In the genomic region with DNA sequence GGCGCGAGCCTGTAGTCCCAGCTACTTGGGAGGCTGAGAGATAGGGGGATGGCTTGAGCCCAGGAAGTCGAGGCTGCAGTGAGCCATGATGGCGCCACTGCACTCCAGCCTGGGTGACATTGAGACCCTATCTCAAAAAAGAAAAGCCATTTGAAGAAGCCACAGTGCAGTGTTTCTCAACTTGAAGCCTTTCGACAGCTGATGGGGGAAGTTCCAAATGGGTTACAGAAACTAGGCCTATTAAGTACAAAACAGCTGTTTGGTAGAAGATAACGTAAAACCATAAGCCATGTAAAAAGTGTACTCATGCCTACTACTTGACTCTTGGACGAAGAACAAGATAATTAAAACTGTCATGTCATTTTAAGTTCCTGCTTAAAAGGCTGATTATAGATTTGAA, we compare ENCODE assay signal across 20 cellular contexts. TPM values are rescaled to one million over a fixed set of nuclear protein-coding genes. Genes with fewer than 3 reads are reported as not detected.
DNase-seq lines count a peak whose midpoint lies in the region; ATAC-seq, FAIRE-seq and TF ChIP-seq lines count a peak whose summit lies in the region.
"Had no signal": no experiment of that assay in that cellular context is flagged by ENCODE, and none has a peak within 500 bp of the region (broad histone marks: within the 10 kb centered on the region; RNA-seq: fewer than 3 reads in every experiment).

No MANE protein-coding gene starts in this region.

- H3K9me3 ChIP-seq in SJCRH30 (replicated peaks): no peaks in the 10 kb centered on the region
- no peaks in the 10 kb centered on the region for H3K9me3 ChIP-seq in lower lobe of right lung
- H3K9me3 ChIP-seq: A549; BLaER1 treated with 17β-estradiol and CSF1 and Interleukin-3, amounts not matched to agents 10 nM and 100 nM had no signal

- peak; percentile 53 for FAIRE-seq in GM12892 (lab: Jason Lieb, UNC)
- FAIRE-seq: A549, D721Med had no signal

- H3K4me3 ChIP-seq in SJCRH30: no peak overlapping the region
- no peak overlapping the region for H3K4me3 ChIP-seq in lower lobe of right lung
- H3K4me3 ChIP-seq: A549; BLaER1 treated with 17β-estradiol and CSF1 and Interleukin-3, amounts not matched to agents 10 nM and 100 nM had no signal

- intact Hi-C loops in lower lobe of right lung (cut with DNase I) (no loop called here), Right ventricle myocardium superior (cut with DNase I) (no loop called here)

- no peak for TF ChIP-seq POLR2A in GM12892 (IDR thresholded peaks at IDR 0.05; ENCODE audit: low read depth, low read length)

- DNase-seq in GM12892 (ENCODE audit: insufficient read length) (no peak), SJCRH30 (peak; percentile 39 to 73), caudate nucleus (lab: John Stamatoyannopoulos, UW) (no peak), myocyte (ENCODE audit: low read depth) (peak; percentile 65), NCI-H526 treated with DMSO at 0.1 percent for 48 hours (lab: John Stamatoyannopoulos, UW) (no peak), lower lobe of right lung (no peak), Right ventricle myocardium superior (no peak)
- DNase-seq in activated naive CD4-positive, alpha-beta T cell treated with Interleukin-2 at 50 U/mL for 16 hours: no peak
- DNase-seq: CD8-positive, alpha-beta T cell; HCEC 1CT; NCI-H187; NCI-H2107; NCI-H2227 treated with DMSO at 0.1 percent for 48 hours; NCI-H510A treated with DMSO at 0.1 percent for 48 hours; NCI-H82; SW 1271 had no signal

- H3K36me3 ChIP-seq in SJCRH30: peaks cover 75% of the 10 kb centered on the region
- H3K36me3 ChIP-seq in lower lobe of right lung: peaks cover 99% of the 10 kb centered on the region

- H3K4me1 ChIP-seq in SJCRH30 (peaks cover 8% of the 10 kb centered on the region), lower lobe of right lung (no peaks in the 10 kb centered on the region)
- H3K4me1 ChIP-seq: A549 had no signal

- ATAC-seq in lower lobe of right lung (no peak), Right ventricle myocardium superior (ENCODE audit: poor library complexity) (no peak)
- ATAC-seq: A549; CD8-positive, alpha-beta T cell; Panc1 had no signal

- TF ChIP-seq CTCF in lower lobe of right lung (IDR thresholded peaks at IDR 0.05): no peak

- H3K27ac ChIP-seq in SJCRH30: peak overlapping the region; percentile 29
- peak overlapping the region; percentile 20 for H3K27ac ChIP-seq in caudate nucleus (ENCODE audit: low read depth, low read length)
- no peak overlapping the region for H3K27ac ChIP-seq in lower lobe of right lung
- H3K27ac ChIP-seq: A549; BLaER1 treated with 17β-estradiol and CSF1 and Interleukin-3, amounts not matched to agents 10 nM and 100 nM had no signal

- H3K27me3 ChIP-seq in SJCRH30 (no peaks in the 10 kb centered on the region), lower lobe of right lung (ENCODE audit: low read depth) (no peaks in the 10 kb centered on the region)
- H3K27me3 ChIP-seq: BLaER1 treated with 17β-estradiol and CSF1 and Interleukin-3, amounts not matched to agents 10 nM and 100 nM had no signal

RNA-seq across cellular contexts. Expression of a gene that starts 16.7 kb away (rescaled TPM):
- polyA plus RNA-seq in GM12892 (2012; ENCODE audit: missing spikeins): 81.7 TPM
- total RNA-seq in SJCRH30 (2014; rRNA removed; shearing (Covaris generic)): 107 TPM in 2 replicates
- 119 and 138 TPM in 2 replicates for total RNA-seq in myocyte
- polyA plus RNA-seq in myocyte (2012): 137 TPM
- total RNA-seq in lower lobe of right lung: 136 TPM
- 83.9 TPM for total RNA-seq in Right ventricle myocardium superior

RNA-seq across cellular contexts. Expression of a gene that starts 16.8 kb away (rescaled TPM):
- polyA plus RNA-seq in GM12892 (2012; ENCODE audit: missing spikeins): 46.0 TPM
- total RNA-seq in SJCRH30 (2014; rRNA removed; shearing (Covaris generic)): 49.3 and 56.9 TPM in 2 replicates
- total RNA-seq in myocyte (80.3 and 90.1 TPM in 2 replicates), lower lobe of right lung (108 TPM), Right ventricle myocardium superior (57.9 TPM)
- polyA plus RNA-seq in myocyte (2012): 138 TPM

RNA-seq across cellular contexts. Expression of a gene that starts 40.5 kb away (rescaled TPM):
- polyA plus RNA-seq in GM12892 (2012; ENCODE audit: missing spikeins): 1.1 TPM
- total RNA-seq in SJCRH30 (2014; rRNA removed; shearing (Covaris generic)): 1.4 and 2.2 TPM in 2 replicates
- total RNA-seq in myocyte (0.21 and 0.51 TPM in 2 replicates), lower lobe of right lung (0.15 TPM), Right ventricle myocardium superior (not detected)
- polyA plus RNA-seq in myocyte (2012): 0.33 TPM

RNA-seq across cellular contexts. Expression of a gene that starts 41.5 kb away (rescaled TPM):
- 35.2 TPM for polyA plus RNA-seq in GM12892 (2012; ENCODE audit: missing spikeins)
- total RNA-seq in SJCRH30 (2014; rRNA removed; shearing (Covaris generic)): 35.2 and 37.2 TPM in 2 replicates
- total RNA-seq in myocyte: 67.5 and 85.1 TPM in 2 replicates
- 73.9 TPM for polyA plus RNA-seq in myocyte (2012)
- 63.1 TPM for total RNA-seq in lower lobe of right lung
- 97.3 TPM for total RNA-seq in Right ventricle myocardium superior

Comparison
In these comparisons a context has a peak if more than half of its experiments do, and no peak if none do; other contexts are left out.
1. DNase-seq: peak in SJCRH30 (2 of 2) and myocyte (single experiment); none in GM12892 (single experiment), caudate nucleus (0 of 61), NCI-H526 treated with DMSO at 0.1 percent for 48 hours (single experiment), activated naive CD4-positive, alpha-beta T cell treated with Interleukin-2 at 50 U/mL for 16 hours (single experiment), lower lobe of right lung (single experiment) and Right ventricle myocardium superior (single experiment).